1 cellular context compared by ENCODE assay signal in genomic region chr17:63434951-63435571, GRCh38.
TF ChIP-seq lines count a peak whose summit lies in the region.

No MANE protein-coding gene starts in this region.

TF ChIP-seq in endothelial cell of umbilical vein, 7 proteins besides CTCF, POLR2A, EP300 and RAD21:
- TF ChIP-seq GATA2 (IDR thresholded peaks at IDR 0.05; ENCODE audit: insufficient read depth, insufficient read length, low read depth, low read length) = no peak
- TF ChIP-seq POLR2AphosphoS5 (IDR thresholded peaks at IDR 0.05; ENCODE audit: insufficient read depth, low read depth, low read length) = no peak
TF ChIP-seq in endothelial cell of umbilical vein: peak in this region for 0.
